Comparison of ENCODE assay signal across 9 cellular contexts in genomic region chr6:125747589-125748533, GRCh38. TPM values are rescaled to one million over a fixed set of nuclear protein-coding genes. Genes with fewer than 3 reads are reported as not detected.
A peak's percentile ranks its signal among the peaks of the same experiment; 100 is the strongest.
DNase-seq lines count a peak whose midpoint lies in the region; FAIRE-seq and TF ChIP-seq lines count a peak whose summit lies in the region.
"Had no signal": no experiment of that assay in that cellular context is flagged by ENCODE, and none has a peak within 500 bp of the region (broad histone marks: within the 10 kb centered on the region; RNA-seq: fewer than 3 reads in every experiment).

No MANE protein-coding gene starts in this region.

- no peaks in the 10 kb centered on the region; the same call in 1 of the 2 replicates for H3K9me3 ChIP-seq in AG04450 (ENCODE audit: control insufficient read depth, insufficient read depth, low read length)

- POLR2A ChIA-PET in AG04450 (lab: Yijun Ruan, JAX), result no interaction called here

- in situ Hi-C loops in SK-MEL-5 (cut with HindIII; ENCODE audit: low pct_unique_long_range_greater_than_20kb, low sequenced_read_pairs), result no loop called here

- no peaks in the 10 kb centered on the region for H3K36me3 ChIP-seq in bronchial epithelial cell (ENCODE audit: control insufficient read depth, insufficient read depth, low read length)

- CTCF ChIA-PET in AG04450 (lab: Charles Lee), result no interaction called here

- no peak for FAIRE-seq in bronchial epithelial cell (lab: Jason Lieb, UNC)
- FAIRE-seq: frontal cortex had no signal

- peak overlapping the region; percentile 8 for H3K4me3 ChIP-seq in AG04450 (ENCODE audit: low read depth, low read length)
- H3K4me3 ChIP-seq in HFF-Myc (replicated peaks; ENCODE audit: low read depth, low read length), result 0 out of 2 replicates have a peak overlapping the region, but pooled peaks have one; percentile 6
- H3K4me3 ChIP-seq in bronchial epithelial cell (ENCODE audit: low read depth, low read length), result peak overlapping the region; percentile 78

- no peak for DNase-seq in AG04450 (ENCODE audit: low read depth, low spot score)
- DNase-seq in HFF-Myc (ENCODE audit: extremely low read depth, low read depth), result no peak
- peak; percentile 22 for DNase-seq in SK-MEL-5 (ENCODE audit: low read depth, low spot score)
- DNase-seq in bronchial epithelial cell (ENCODE audit: low read depth), result no peak
- DNase-seq in kidney tubule cell (ENCODE audit: low spot score), result peak; percentile 51
- peak; percentile 3 for DNase-seq in stimulated activated CD4-positive, alpha-beta T cell treated with anti-CD3 and anti-CD28 coated beads, Interleukin-1b, Interleukin-23, amount 100 ng/mL, for 48 hours
- no peak for DNase-seq in GDM1 (lab: John Stamatoyannopoulos, UW)
- DNase-seq in inferior parietal cortex (ENCODE audit: extremely low spot score), result no peak

- no peak overlapping the region for H3K27ac ChIP-seq in AG04450 (ENCODE audit: low read depth, low read length)

- TF ChIP-seq CTCF in AG04450 (IDR thresholded peaks at IDR 0.05; ENCODE audit: low read depth, low read length) (no peak), HFF-Myc (IDR thresholded peaks at IDR 0.05; ENCODE audit: low read depth, low read length, missing control alignments) (no peak), bronchial epithelial cell (IDR thresholded peaks at IDR 0.05; ENCODE audit: insufficient read depth, low read length, severe bottlenecking) (no peak)

- H3K27me3 ChIP-seq in AG04450 (ENCODE audit: control insufficient read depth, insufficient read depth, low read length) (peaks cover 55% of the 10 kb centered on the region), bronchial epithelial cell (ENCODE audit: control insufficient read depth, insufficient read depth, low read length) (peaks cover 2% of the 10 kb centered on the region)

RNA-seq across cellular contexts. Expression of gene HEY2, which starts 1.6 kb away (rescaled TPM):
- polyA plus RNA-seq in AG04450 (2011; rRNA removed), result not detected in 2 replicates
- polyA minus RNA-seq in AG04450 (2011; rRNA and poly(A)+ RNA removed), result not detected in 2 replicates
- total RNA-seq in SK-MEL-5 (2014; rRNA removed; shearing (Covaris generic)), result 8.5 and 9.9 TPM in 2 replicates
- 20.4 and 23.1 TPM in 2 replicates for polyA plus RNA-seq in SK-MEL-5 (2015; cell fraction: cytosol; rRNA removed)
- 19.3 and 24.6 TPM in 2 replicates for polyA plus RNA-seq in SK-MEL-5 (2015; cell fraction: nucleus; rRNA removed)
- total RNA-seq in bronchial epithelial cell, result 0.13 TPM in 1 of 2 replicates, not detected in the other

RNA-seq across cellular contexts. Expression of gene NCOA7, which starts 42.9 kb away (rescaled TPM):
- 21.1 and 21.5 TPM in 2 replicates for polyA plus RNA-seq in AG04450 (2011; rRNA removed)
- 54.3 and 55.6 TPM in 2 replicates for polyA minus RNA-seq in AG04450 (2011; rRNA and poly(A)+ RNA removed)
- 22.5 and 23.7 TPM in 2 replicates for total RNA-seq in SK-MEL-5 (2014; rRNA removed; shearing (Covaris generic))
- polyA plus RNA-seq in SK-MEL-5 (2015; cell fraction: cytosol; rRNA removed), result 23.8 and 33.2 TPM in 2 replicates
- 28.3 and 31.7 TPM in 2 replicates for polyA plus RNA-seq in SK-MEL-5 (2015; cell fraction: nucleus; rRNA removed)
- total RNA-seq in bronchial epithelial cell, result 39.0 and 85.9 TPM in 2 replicates

Comparison
In these comparisons a context has a peak if more than half of its experiments do, and no peak if none do; other contexts are left out.
1. DNase-seq: peak in SK-MEL-5 (single experiment), kidney tubule cell (single experiment) and stimulated activated CD4-positive, alpha-beta T cell treated with anti-CD3 and anti-CD28 coated beads, Interleukin-1b, Interleukin-23, amount 100 ng/mL, for 48 hours (single experiment); none in AG04450 (single experiment), HFF-Myc (single experiment), bronchial epithelial cell (single experiment), GDM1 (single experiment) and inferior parietal cortex (single experiment).
2. H3K4me3 ChIP-seq: peak in every context shown above with its lines; median percentile 78 in bronchial epithelial cell; 8 in AG04450; 6 in HFF-Myc.